Comparison of ENCODE assay signal across 8 cellular contexts in the genomic region with DNA sequence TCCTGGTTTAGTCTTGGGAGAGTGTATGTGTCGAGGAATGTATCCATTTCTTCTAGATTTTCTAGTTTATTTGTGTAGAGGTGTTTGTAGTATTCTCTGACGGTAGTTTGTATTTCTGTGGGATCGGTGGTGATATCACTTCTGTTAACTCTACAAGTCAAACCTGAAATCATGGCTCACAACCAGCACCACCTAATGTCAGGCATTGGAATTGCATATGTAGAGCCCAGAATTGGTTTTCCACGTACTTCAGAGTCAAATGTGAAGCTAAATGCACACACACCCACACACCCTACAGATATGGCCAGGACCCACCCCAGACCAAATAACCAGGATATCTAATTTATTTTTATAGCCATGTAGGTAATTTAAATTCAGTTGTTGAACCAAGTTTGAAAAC.
DNase-seq lines count a peak whose midpoint lies in the region; TF ChIP-seq lines count a peak whose summit lies in the region.
"Not testable (repeated sequence)": the region's sequence is repeated elsewhere in the genome, so short reads cannot be mapped to it uniquely, and the experiment has no call there.

No MANE protein-coding gene starts in this region.

- not testable (repeated sequence) for H3K27ac ChIP-seq in AG04450 (ENCODE audit: low read depth, low read length); neuronal stem cell (replicated peaks; ENCODE audit: low read length)

- H4K91ac ChIP-seq in neuronal stem cell (ENCODE audit: low read depth, low read length, poor library complexity) = not testable (repeated sequence)

- H3K23ac ChIP-seq in neuronal stem cell (ENCODE audit: low read depth, low read length, poor library complexity) = not testable (repeated sequence)

- H3K14ac ChIP-seq in neuronal stem cell (ENCODE audit: low read length) = not testable (repeated sequence)

- H2BK15ac ChIP-seq in neuronal stem cell (ENCODE audit: low read length) = not testable (repeated sequence)

- CTCF ChIA-PET in AG04450 (lab: Charles Lee); HEK293T (lab: Yijun Ruan, JAX): not testable (repeated sequence)

- not testable (repeated sequence) for H3K27me3 ChIP-seq in AG04450 (ENCODE audit: control insufficient read depth, insufficient read depth, low read length); neuronal stem cell (ENCODE audit: control insufficient read depth in 3 of 3, insufficient read depth in 3 of 3, low read depth in 1 of 3, low read length in 3 of 3)

- H3K4me2 ChIP-seq in neuronal stem cell (ENCODE audit: insufficient read depth, low read length, poor library complexity, severe bottlenecking) = not testable (repeated sequence)

- H3K79me1 ChIP-seq in neuronal stem cell (ENCODE audit: low read depth, low read length) = not testable (repeated sequence)

- not testable (repeated sequence) for H3K4me1 ChIP-seq in neuronal stem cell (ENCODE audit: control insufficient read depth in 2 of 2, insufficient read depth in 1 of 2, low read depth in 1 of 2, low read length in 2 of 2)

- H3K18ac ChIP-seq in neuronal stem cell (ENCODE audit: low read length) = not testable (repeated sequence)

- H2AK5ac ChIP-seq in neuronal stem cell (ENCODE audit: low read depth, low read length) = not testable (repeated sequence)

- TF ChIP-seq CTCF in AG04450 (IDR thresholded peaks at IDR 0.05; ENCODE audit: low read depth, low read length) (0 out of 2 replicates have a peak, but pooled peaks have one; percentile 8), GM12875 (IDR thresholded peaks at IDR 0.05; ENCODE audit: borderline replicate concordance, insufficient read depth, low read depth, low read length) (peak; percentile 44; the same call in 1 of the 2 replicates), cardiac fibroblast (IDR thresholded peaks at IDR 0.05; ENCODE audit: low read depth, low read length) (peak; percentile 15)

- not testable (repeated sequence) for H2BK5ac ChIP-seq in neuronal stem cell (ENCODE audit: low read length)

- DNase-seq in AG04450 (ENCODE audit: low read depth, low spot score) = not testable (repeated sequence)
- DNase-seq in HEK293T (ENCODE audit: extremely low spot score) = peak; percentile 15
- peak; percentile 46 for DNase-seq in NAMALWA (ENCODE audit: low spot score)
- DNase-seq in SHP77 treated with DMSO at 0.1 percent for 48 hours (lab: John Stamatoyannopoulos, UW) = peak; percentile 10
- DNase-seq in cardiac fibroblast (ENCODE audit: low read depth in 2 of 2) = peak; percentile 6 to 17
- peak; percentile 2 for DNase-seq in iPS DF 4.7 (ENCODE audit: extremely low read depth, low spot score)
- peak; percentile 0 for DNase-seq in neuronal stem cell (ENCODE audit: low spot score)

- not testable (repeated sequence) for H4K8ac ChIP-seq in neuronal stem cell (ENCODE audit: low read depth, low read length)

- WGBS in neuronal stem cell (ENCODE audit: extremely low coverage in 2 of 2, insufficient read length in 2 of 2, insufficient replicate concordance in 1 of 2), 2 donors = no CpG with 5 or more reads among the region's 4 CpGs

- H3K4me3 ChIP-seq in AG04450 (ENCODE audit: low read depth, low read length); GM12875 (ENCODE audit: low read depth, low read length); cardiac fibroblast (replicated peaks in 1 of 2; ENCODE audit: low read depth in 2 of 2, low read length in 2 of 2); neuronal stem cell (ENCODE audit: low read length in 2 of 2): not testable (repeated sequence)

- not testable (repeated sequence) for H2BK12ac ChIP-seq in neuronal stem cell (ENCODE audit: low read length)

- H3K9ac ChIP-seq in neuronal stem cell (ENCODE audit: low read depth, low read length, poor library complexity) = not testable (repeated sequence)

- not testable (repeated sequence) for H2BK120ac ChIP-seq in neuronal stem cell (ENCODE audit: low read depth, low read length)

- H2AFZ ChIP-seq in neuronal stem cell (ENCODE audit: low read length) = not testable (repeated sequence)

- H3K36me3 ChIP-seq in neuronal stem cell (replicated peaks in 1 of 2; ENCODE audit: control insufficient read depth in 2 of 2, insufficient read depth in 2 of 2, low read length in 2 of 2) = not testable (repeated sequence)

- not testable (repeated sequence) for H3K9me3 ChIP-seq in AG04450 (ENCODE audit: control insufficient read depth, insufficient read depth, low read length); neuronal stem cell (replicated peaks in 1 of 2; ENCODE audit: control insufficient read depth in 2 of 2, insufficient read depth in 1 of 2, low read depth in 1 of 2, low read length in 2 of 2)

- POLR2A ChIA-PET in AG04450 (lab: Yijun Ruan, JAX); HEK293T (lab: Yijun Ruan, JAX): not testable (repeated sequence)

- not testable (repeated sequence) for H3K4ac ChIP-seq in neuronal stem cell (ENCODE audit: low read length)
